In genomic region chr5:15757635-15758034, GRCh38 we compare ENCODE assay signal across 15 cellular contexts.
"Had no signal": no experiment of that assay in that cellular context is flagged by ENCODE, and none has a peak within 500 bp of the region (broad histone marks: within the 10 kb centered on the region; RNA-seq: fewer than 3 reads in every experiment).

No MANE protein-coding gene starts in this region.

- H3K36me3 ChIP-seq: ascending aorta, heart left ventricle, neutrophil had no signal

- H3K9me3 ChIP-seq: ascending aorta had no signal

- ATAC-seq: heart left ventricle; left cardiac atrium; stimulated activated naive B cell treated with anti-CD40 and anti-IgM and Interleukin-4, amounts not matched to agents 10 μg/mL and 1 μg/mL and 100 μg/mL, for 72 hours; T-cell had no signal

- H3K4me3 ChIP-seq: ascending aorta, heart left ventricle, tibial artery had no signal

- H3K27ac ChIP-seq: ascending aorta, heart left ventricle, neutrophil, tibial artery had no signal

- FAIRE-seq: bronchial epithelial cell, frontal cortex had no signal

- DNase-seq: activated CD4-positive, alpha-beta T cell treated with anti-CD3 and anti-CD28 coated beads, Interleukin-2, amount 50 U/mL, for 4 hours; activated CD4-positive, CD25-positive, alpha-beta regulatory T cell treated with anti-CD3 and anti-CD28 coated beads, Interleukin-2, amount 50 U/mL, for 72 hours; activated naive CD4-positive, alpha-beta T cell treated with anti-CD3 and anti-CD28 coated beads, Interleukin-2, amount 10 ng/mL, durations not matched to agents 7 days and 5 days; heart left ventricle; left cardiac atrium; naive B cell; stimulated activated CD4-positive, alpha-beta T cell treated with anti-CD3 and anti-CD28 coated beads, Interleukin-4, amount 100 ng/mL, for 1 hour; stimulated activated naive B cell treated with anti-CD40 and anti-IgM and Interleukin-4, amounts not matched to agents 10 μg/mL and 1 μg/mL and 100 μg/mL, for 72 hours; T-cell; T-helper 9 cell; tibial artery had no signal
